14 cellular contexts compared by ENCODE assay signal in genomic region chr15:92205255-92205739, GRCh38.
DNase-seq lines count a peak whose midpoint lies in the region; ATAC-seq, FAIRE-seq and TF ChIP-seq lines count a peak whose summit lies in the region.
"Had no signal": no experiment of that assay in that cellular context is flagged by ENCODE, and none has a peak within 500 bp of the region (broad histone marks: within the 10 kb centered on the region; RNA-seq: fewer than 3 reads in every experiment).

No MANE protein-coding gene starts in this region.

- H4K20me1 ChIP-seq in GM23248 (ENCODE audit: insufficient read depth), result no peaks in the 10 kb centered on the region

- no peaks in the 10 kb centered on the region for H3K27me3 Mint-ChIP-seq in osteocyte (ENCODE audit: unreplicated experiment)

- no peak overlapping the region for H3K4me2 ChIP-seq in GM23248 (ENCODE audit: unreplicated experiment)

- no peak overlapping the region for H3K9ac ChIP-seq in GM23248

- H3K4me3 Mint-ChIP-seq in osteocyte (ENCODE audit: unreplicated experiment), result no peak overlapping the region
- H3K4me3 Mint-ChIP-seq: activated T-cell treated with anti-CD3 and anti-CD28 coated beads, Interleukin-2, amount 50 U/mL, for 24 hours had no signal

- no peak overlapping the region for H3K27ac Mint-ChIP-seq in osteocyte (ENCODE audit: unreplicated experiment)
- H3K27ac Mint-ChIP-seq: activated T-cell treated with anti-CD3 and anti-CD28 coated beads, Interleukin-2, amount 50 U/mL, for 24 hours had no signal

- no peaks in the 10 kb centered on the region for H3K27me3 ChIP-seq in GM23248 (replicated peaks; ENCODE audit: insufficient read depth)
- no peaks in the 10 kb centered on the region for H3K27me3 ChIP-seq in left ventricle myocardium inferior (ENCODE audit: low read depth)
- H3K27me3 ChIP-seq: ovary had no signal

- no peak for TF ChIP-seq POLR2A in GM12892 (IDR thresholded peaks at IDR 0.05; ENCODE audit: low read depth, low read length)

- intact Hi-C loops in left ventricle myocardium inferior (cut with micrococcal nuclease), result no loop called here

- no peaks in the 10 kb centered on the region for H3K36me3 Mint-ChIP-seq in osteocyte (ENCODE audit: unreplicated experiment)

- H3K4me1 Mint-ChIP-seq in osteocyte (ENCODE audit: unreplicated experiment), result no peaks in the 10 kb centered on the region

- H3K9me3 ChIP-seq in GM23248 (ENCODE audit: low read depth), result no peaks in the 10 kb centered on the region
- peaks cover 19% of the 10 kb centered on the region for H3K9me3 ChIP-seq in left ventricle myocardium inferior (replicated peaks)
- H3K9me3 ChIP-seq: Caco-2, lower lobe of right lung, ovary had no signal

- no peak for FAIRE-seq in GM12892 (lab: Jason Lieb, UNC)

- peaks cover 16% of the 10 kb centered on the region for H3K9me3 Mint-ChIP-seq in osteocyte (ENCODE audit: unreplicated experiment)

- H3K79me2 ChIP-seq in GM23248 (ENCODE audit: insufficient read depth), result no peaks in the 10 kb centered on the region

- peak; percentile 12 for DNase-seq in GM23248
- DNase-seq in left ventricle myocardium inferior, result peak; percentile 13
- DNase-seq in osteocyte (ENCODE audit: extremely low spot score, unreplicated experiment), result peak; percentile 53
- DNase-seq in GM12892 (ENCODE audit: insufficient read length), result no peak
- DNase-seq in putamen (ENCODE audit: low spot score), result no peak
- DNase-seq in AG08395 (ENCODE audit: low spot score), result no peak
- DNase-seq: activated CD4-positive, CD25-positive, alpha-beta regulatory T cell treated with anti-CD3 and anti-CD28 coated beads, Interleukin-2, amount 50 U/mL, for 72 hours; activated T-cell treated with anti-CD3 and anti-CD28 coated beads, Interleukin-2, amount 50 U/mL, for 24 hours; lower lobe of right lung; ovary; stimulated activated CD4-positive, alpha-beta T cell treated with anti-CD3 and anti-CD28 coated beads, Interleukin-4, amount 100 ng/mL, for 4 hours had no signal

- H3K36me3 ChIP-seq in GM23248 (ENCODE audit: low read depth), result no peaks in the 10 kb centered on the region
- H3K36me3 ChIP-seq in left ventricle myocardium inferior, result no peaks in the 10 kb centered on the region
- H3K36me3 ChIP-seq: lower lobe of right lung, ovary had no signal

- no peak for ATAC-seq in HG02759 (IDR thresholded peaks at IDR 0.05; ENCODE audit: unreplicated experiment)

- H3K4me3 ChIP-seq in GM23248 (no peak overlapping the region), left ventricle myocardium inferior (no peak overlapping the region)
- H3K4me3 ChIP-seq: lower lobe of right lung, ovary had no signal

- H3K4me1 ChIP-seq in GM23248 (ENCODE audit: insufficient read depth), result no peaks in the 10 kb centered on the region
- no peaks in the 10 kb centered on the region for H3K4me1 ChIP-seq in left ventricle myocardium inferior
- H3K4me1 ChIP-seq: Caco-2, lower lobe of right lung had no signal

- no peaks in the 10 kb centered on the region for H3K9me2 ChIP-seq in GM23248 (ENCODE audit: insufficient read depth)

- 2 to 3% methylated on average over 2 of the region's 2 CpGs for WGBS in GM23248 (ENCODE audit: low coverage in 1 of 2, low lambda C conversion rate in 2 of 2, missing lambda C conversion rate in 2 of 2), 2 experiments

- TF ChIP-seq CTCF in VCaP (conservative IDR thresholded peaks at IDR 0.05), result peak; percentile 77
- TF ChIP-seq CTCF in left ventricle myocardium inferior (IDR thresholded peaks at IDR 0.05; ENCODE audit: borderline replicate concordance), result peak; percentile 58
- no peak for TF ChIP-seq CTCF in osteocyte (IDR thresholded peaks at IDR 0.05)

- H3F3A ChIP-seq in GM23248 (ENCODE audit: insufficient read depth), result no peaks in the 10 kb centered on the region

- H3K27ac ChIP-seq in GM23248, result no peak overlapping the region
- no peak overlapping the region for H3K27ac ChIP-seq in VCaP
- H3K27ac ChIP-seq in left ventricle myocardium inferior (replicated peaks), result no peak overlapping the region
- H3K27ac ChIP-seq: lower lobe of right lung, ovary had no signal

- in situ Hi-C loops in GM23248 (cut with MboI), result no loop called here

- no peak overlapping the region for H2AFZ ChIP-seq in GM23248

Comparison
In these comparisons a context has a peak if more than half of its experiments do, and no peak if none do; other contexts are left out.
1. DNase-seq: peak in GM23248 (single experiment), left ventricle myocardium inferior (single experiment) and osteocyte (single experiment); none in GM12892 (single experiment), putamen (single experiment) and AG08395 (single experiment).